ENCODE assay signal across 8 cellular contexts in the genomic region with DNA sequence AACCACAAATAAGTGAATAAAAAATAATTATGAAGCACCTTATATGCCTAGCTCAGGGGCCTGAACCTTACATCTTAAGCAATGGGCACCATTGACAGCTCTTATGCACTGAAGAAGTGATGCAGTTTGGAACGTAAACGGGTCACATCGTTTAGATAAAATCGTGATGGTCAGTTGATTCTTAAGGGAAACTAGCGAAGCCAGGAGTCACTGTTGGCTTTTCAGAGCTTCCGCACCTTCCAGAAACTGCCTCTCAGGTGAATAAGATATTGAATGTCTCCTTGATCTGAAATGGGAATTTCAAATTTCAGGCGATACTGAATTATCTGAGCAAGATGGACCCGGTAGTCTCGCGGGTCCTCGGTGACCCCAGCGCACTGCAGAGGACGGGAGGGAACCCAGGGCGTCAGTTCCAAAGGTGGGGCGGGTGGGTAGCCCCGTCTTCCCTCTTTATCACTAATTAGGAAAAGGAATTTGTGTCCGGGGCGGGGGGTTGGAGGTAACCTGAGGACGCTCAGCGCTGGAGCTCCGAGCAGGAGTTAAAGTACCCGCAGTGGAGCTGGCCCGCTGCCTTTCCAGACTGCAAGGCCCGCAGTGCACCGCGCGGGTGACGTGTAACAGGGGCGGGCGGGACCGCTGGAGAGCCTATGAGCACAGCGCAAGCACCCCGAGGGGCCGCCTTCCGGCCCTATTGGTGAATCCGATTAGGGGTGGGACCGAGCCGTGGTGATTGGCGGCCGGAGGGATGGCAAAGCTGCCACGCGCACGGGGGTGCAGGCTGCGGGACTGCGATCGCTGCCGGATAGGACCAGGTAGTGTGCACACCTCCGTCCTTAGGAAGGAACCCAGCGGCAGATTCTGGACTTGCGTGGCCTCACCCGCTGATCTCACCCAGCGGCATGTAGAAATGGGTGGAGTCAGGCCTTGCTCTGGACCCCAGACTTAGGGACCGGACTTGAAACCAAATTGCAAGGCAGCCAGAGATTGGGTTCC. TPM values are rescaled to one million over a fixed set of nuclear protein-coding genes. Genes with fewer than 3 reads are reported as not detected.
DNase-seq lines count a peak whose midpoint lies in the region; ATAC-seq, FAIRE-seq and TF ChIP-seq lines count a peak whose summit lies in the region.

No MANE protein-coding gene starts in this region.

- intact Hi-C loops in Right ventricle myocardium superior (cut with DNase I) (no loop called here), pancreas (cut with DNase I) (no loop called here), tibial artery (cut with DNase I; ENCODE audit: low total_unique reads) (loop anchor here (10.0 kb wide), 1 partner anchor 60 kb away; no protein-coding TSS in a partner anchor)

- H3K4me2 ChIP-seq in SU-DHL-6 (ENCODE audit: low read depth, low read length, poor library complexity, severe bottlenecking): peak overlapping the region; percentile 84

- no peaks in the 10 kb centered on the region for H4K20me1 ChIP-seq in SU-DHL-6 (ENCODE audit: low read depth, low read length)

- H3K4me1 ChIP-seq in pancreas (no peaks in the 10 kb centered on the region), tibial artery (peaks cover 7 to 35% (median 9%) of the 10 kb centered on the region in 4 donors)

- H2AFZ ChIP-seq in SU-DHL-6 (ENCODE audit: low read depth, low read length, severe bottlenecking): peak overlapping the region; percentile 87

- H3K36me3 ChIP-seq in SU-DHL-6 (ENCODE audit: low read length) (no peaks in the 10 kb centered on the region), pancreas (no peaks in the 10 kb centered on the region), tibial artery (peaks cover 5 to 16% (median 9%) of the 10 kb centered on the region in 3 donors)

- DNase-seq in NCI-H1417 treated with DMSO at 0.1 percent for 48 hours (lab: John Stamatoyannopoulos, UW): peak; percentile 57
- peak; percentile 87 for DNase-seq in activated naive CD8-positive, alpha-beta T cell treated with anti-CD3 and anti-CD28 coated beads, Interleukin-2, amount 50 U/mL, for 16 hours (ENCODE audit: low read depth, low spot score)
- peak; percentile 99 for DNase-seq in Right ventricle myocardium superior
- DNase-seq in pancreas: peak; percentile 94 to 99 (median 98)
- peak; percentile 98 to 99 for DNase-seq in tibial artery

- peak; percentile 100 for ATAC-seq in HG02759 (IDR thresholded peaks at IDR 0.05; ENCODE audit: unreplicated experiment)
- ATAC-seq in Right ventricle myocardium superior (ENCODE audit: poor library complexity): peak; percentile 100
- peak; percentile 100 for ATAC-seq in pancreas

- TF ChIP-seq CTCF in GM12873 (IDR thresholded peaks at IDR 0.05; ENCODE audit: insufficient read depth, low read depth, low read length, missing control alignments) (peak; percentile 2), SU-DHL-6 (IDR thresholded peaks at IDR 0.05; ENCODE audit: insufficient read depth, low read length, poor library complexity, severe bottlenecking) (no peak), pancreas (IDR thresholded peaks at IDR 0.05) (no peak), tibial artery (IDR thresholded peaks at IDR 0.05) (no peak)

- H3K27me3 ChIP-seq in SU-DHL-6 (ENCODE audit: low read length) (no peaks in the 10 kb centered on the region), pancreas (no peaks in the 10 kb centered on the region), tibial artery (no peaks in the 10 kb centered on the region)

- H3K9me3 ChIP-seq in SU-DHL-6 (ENCODE audit: insufficient read depth, low read length) (no peaks in the 10 kb centered on the region), pancreas (no peaks in the 10 kb centered on the region), tibial artery (no peaks in the 10 kb centered on the region)

- H3K9me2 ChIP-seq in SU-DHL-6 (replicated peaks; ENCODE audit: insufficient read depth, low read length): no peaks in the 10 kb centered on the region

- H3F3A ChIP-seq in SU-DHL-6 (ENCODE audit: insufficient read depth): no peaks in the 10 kb centered on the region

- H3K4me3 ChIP-seq in SU-DHL-6 (ENCODE audit: insufficient read depth, low read length, poor library complexity, severe bottlenecking) (peak overlapping the region; percentile 77), pancreas (peak overlapping the region; percentile 37 to 60 (median 52)), tibial artery (peak overlapping the region; percentile 47 to 59)

- FAIRE-seq in pancreas (lab: Jason Lieb, UNC): peak; percentile 9

- no peaks in the 10 kb centered on the region for H3K79me2 ChIP-seq in SU-DHL-6 (ENCODE audit: insufficient read depth, low read length)

- 3% methylated on average over 51 to 53 of the region's 53 CpGs for WGBS in pancreas, 2 donors

- H3K27ac ChIP-seq in SU-DHL-6 (ENCODE audit: low read depth, low read length) (no peak overlapping the region), pancreas (peak overlapping the region in 3 of 4 donors; percentile 47 to 69 (median 54)), tibial artery (peak overlapping the region; percentile 68 to 69)

- H3K9ac ChIP-seq in SU-DHL-6 (ENCODE audit: low read length): peak overlapping the region; percentile 66

RNA-seq across cellular contexts. Expression of a gene that starts 19.7 kb away (rescaled TPM):
- total RNA-seq in Right ventricle myocardium superior: 12.6 TPM
- total RNA-seq in pancreas: 1 to 10 TPM; 2.3 to 4.8 (median 2.9) TPM
- 1 to 10 TPM; 4.8 to 7.1 TPM for polyA plus RNA-seq in pancreas
